8 cellular contexts compared by ENCODE assay signal in the genomic region with DNA sequence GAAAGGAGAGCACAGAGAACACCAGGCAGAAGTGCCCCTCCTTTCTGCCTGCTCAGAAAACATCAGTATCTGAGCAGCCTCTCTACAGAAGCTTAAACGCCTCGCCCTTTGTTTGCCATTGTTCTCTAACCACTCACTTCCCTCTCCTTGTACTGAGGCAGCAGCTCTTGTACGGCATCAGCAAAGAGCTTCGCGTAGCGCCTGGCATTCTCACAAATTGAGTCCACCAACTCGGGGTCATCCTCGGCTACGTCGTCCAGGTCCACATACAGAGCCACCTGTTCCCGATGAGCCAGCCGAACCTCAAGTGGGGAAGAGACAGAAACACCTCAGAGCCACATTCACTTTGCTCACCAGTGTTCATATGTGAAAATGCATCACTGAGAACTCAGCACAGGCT. TPM values are rescaled to one million over a fixed set of nuclear protein-coding genes. Genes with fewer than 3 reads are reported as not detected.
DNase-seq lines count a peak whose midpoint lies in the region; ATAC-seq and TF ChIP-seq lines count a peak whose summit lies in the region.

No MANE protein-coding gene starts in this region.

- TF ChIP-seq CTCF in left lung (IDR thresholded peaks at IDR 0.05): no peak
- no peak for TF ChIP-seq CTCF in transverse colon (IDR thresholded peaks at IDR 0.05)

- DNase-seq in activated naive CD4-positive, alpha-beta T cell treated with Interleukin-2 at 50 U/mL for 16 hours: no peak
- no peak for DNase-seq in adipocyte (ENCODE audit: low read depth)
- no peak for DNase-seq in left lung
- DNase-seq in transverse colon: no peak
- no peak for DNase-seq in NCI-H446 (lab: John Stamatoyannopoulos, UW)
- no peak for DNase-seq in NK-92 (lab: John Stamatoyannopoulos, UW; ENCODE audit: unreplicated experiment)

- no peak for TF ChIP-seq EP300 in transverse colon (IDR thresholded peaks at IDR 0.05; ENCODE audit: low read depth)

- H3K27me3 ChIP-seq in adipocyte (replicated peaks; ENCODE audit: control insufficient read depth, insufficient read depth, low read length) (no peaks in the 10 kb centered on the region), left lung (no peaks in the 10 kb centered on the region), transverse colon (no peaks in the 10 kb centered on the region)

- H3K9me3 ChIP-seq in adipocyte (ENCODE audit: control insufficient read depth, low read length) (no peaks in the 10 kb centered on the region), left lung (no peaks in the 10 kb centered on the region), transverse colon (no peaks in the 10 kb centered on the region)

- peaks cover 48% of the 10 kb centered on the region for H3K4me1 Mint-ChIP-seq in activated naive CD4-positive, alpha-beta T cell treated with anti-CD3 and anti-CD28 coated beads, Interleukin-2, amount 50 U/mL, for 24 hours

- ATAC-seq in left lung: no peak
- no peak for ATAC-seq in GM18867 (IDR thresholded peaks at IDR 0.05; ENCODE audit: unreplicated experiment)

- intact Hi-C loops in left lung (cut with DNase I) (no loop called here), transverse colon (cut with DNase I; ENCODE audit: low total_unique reads) (no loop called here)

- no peak overlapping the region for H3K27ac ChIP-seq in left lung
- H3K27ac ChIP-seq in transverse colon: peak overlapping the region; percentile 92 to 100 (median 97)

- in situ Hi-C loops in transverse colon (cut with MboI; ENCODE audit: low pct_ligation_motif_present in 1 of 4, low pct_unique_long_range_greater_than_20kb in 1 of 4, low sequenced_read_pairs in 3 of 4): no loop called here

- peaks cover 16% of the 10 kb centered on the region for H3K4me1 ChIP-seq in adipocyte (ENCODE audit: control insufficient read depth, insufficient read depth, low read length)
- peaks cover 20 to 28% of the 10 kb centered on the region in 2 donors for H3K4me1 ChIP-seq in left lung
- peaks cover 9 to 25% (median 17%) of the 10 kb centered on the region in 4 donors for H3K4me1 ChIP-seq in transverse colon

- WGBS in transverse colon (ENCODE audit: low coverage in 1 of 2), 2 donors: 51 to 57% methylated on average over 7 to 12 of the region's 12 CpGs

- no peaks in the 10 kb centered on the region for H3K27me3 Mint-ChIP-seq in activated naive CD4-positive, alpha-beta T cell treated with anti-CD3 and anti-CD28 coated beads, Interleukin-2, amount 50 U/mL, for 24 hours

- no peak for TF ChIP-seq POLR2A in transverse colon (IDR thresholded peaks at IDR 0.05)

- peaks cover 48% of the 10 kb centered on the region for H3K36me3 ChIP-seq in adipocyte (ENCODE audit: control insufficient read depth, insufficient read depth, low read length, severe bottlenecking)
- peaks cover 11 to 65% of the 10 kb centered on the region in 2 donors for H3K36me3 ChIP-seq in left lung
- peaks cover 0 to 53% (median 24%) of the 10 kb centered on the region in 4 donors for H3K36me3 ChIP-seq in transverse colon

- peaks cover 32% of the 10 kb centered on the region for H3K36me3 Mint-ChIP-seq in activated naive CD4-positive, alpha-beta T cell treated with anti-CD3 and anti-CD28 coated beads, Interleukin-2, amount 50 U/mL, for 24 hours

- no peaks in the 10 kb centered on the region for H3K9me3 Mint-ChIP-seq in activated naive CD4-positive, alpha-beta T cell treated with anti-CD3 and anti-CD28 coated beads, Interleukin-2, amount 50 U/mL, for 24 hours

- H3K27ac Mint-ChIP-seq in activated naive CD4-positive, alpha-beta T cell treated with anti-CD3 and anti-CD28 coated beads, Interleukin-2, amount 50 U/mL, for 24 hours: peak overlapping the region; percentile 98

- H3K4me3 Mint-ChIP-seq in activated naive CD4-positive, alpha-beta T cell treated with anti-CD3 and anti-CD28 coated beads, Interleukin-2, amount 50 U/mL, for 24 hours: peak overlapping the region; percentile 95

- H3K4me3 ChIP-seq in adipocyte (ENCODE audit: low read length): peak overlapping the region; percentile 86
- H3K4me3 ChIP-seq in left lung: peak overlapping the region; percentile 90 to 95
- peak overlapping the region in 3 of 4 donors; percentile 72 to 91 (median 74) for H3K4me3 ChIP-seq in transverse colon

- peak overlapping the region; percentile 85 for H3K9ac ChIP-seq in adipocyte (ENCODE audit: low read length)

RNA-seq across cellular contexts. Expression of gene MCM7, which starts 1.7 kb away (rescaled TPM):
- total RNA-seq in left lung (10 to 100 TPM; 53.7 to 89.3 TPM), transverse colon (10 to 100 TPM; 30.3 to 72.6 (median 38.7) TPM)

RNA-seq across cellular contexts. Expression of gene AP4M1, which starts 2.0 kb away (rescaled TPM):
- 10 to 100 TPM; 16.7 to 18.2 TPM for total RNA-seq in left lung
- 10 to 100 TPM; 16.5 to 86.0 (median 54.9) TPM for total RNA-seq in transverse colon

RNA-seq across cellular contexts. Expression of gene COPS6, which starts 10.7 kb away (rescaled TPM):
- 10 to 100 TPM; 74.2 to 89.5 TPM for total RNA-seq in left lung
- 10 to 100 TPM; 18.3 to 61.3 (median 44.5) TPM for total RNA-seq in transverse colon

RNA-seq across cellular contexts. Expression of gene ZNF3, which starts 17.9 kb away (rescaled TPM):
- total RNA-seq in left lung (10 to 100 TPM; 22.5 to 24.9 TPM), transverse colon (10 to 100 TPM; 37.4 to 42.7 (median 41.0) TPM)

RNA-seq across cellular contexts. Expression of gene TAF6, which starts 19.7 kb away (rescaled TPM):
- total RNA-seq in left lung (10 to 100 TPM; 43.5 to 45.3 TPM), transverse colon (100 to 1,000 TPM in 1 of 4 donors, 10 to 100 TPM in 3; 18.0 to 581 (median 43.9) TPM)

Comparison
In these comparisons a context has a peak if more than half of its experiments do, and no peak if none do; other contexts are left out.
1. H3K27ac ChIP-seq: peak in transverse colon (4 of 4); none in left lung (0 of 2).
2. Peak in every context shown above with its lines, with median percentiles within 50 percentile points of each other: H3K4me3 ChIP-seq.